In genomic region chr22:23828800-23829680, GRCh38 we compare ENCODE assay signal across 11 cellular contexts. TPM values are rescaled to one million over a fixed set of nuclear protein-coding genes. Genes with fewer than 3 reads are reported as not detected.
A peak's percentile ranks its signal among the peaks of the same experiment; 100 is the strongest.
DNase-seq lines count a peak whose midpoint lies in the region; ATAC-seq and TF ChIP-seq lines count a peak whose summit lies in the region.
"Had no signal": no experiment of that assay in that cellular context is flagged by ENCODE, and none has a peak within 500 bp of the region (broad histone marks: within the 10 kb centered on the region; RNA-seq: fewer than 3 reads in every experiment).

No MANE protein-coding gene starts in this region.

- BruUV-seq in Panc1 (replicated peaks; lab: Mats Ljungman, UMichigan): TSS peak; percentile 41

- H3K9me3 Mint-ChIP-seq in activated T-cell treated with anti-CD3 and anti-CD28 coated beads, Interleukin-2, amount 50 U/mL, for 72 hours: no peaks in the 10 kb centered on the region
- H3K9me3 Mint-ChIP-seq: nephron progenitor cell had no signal

- peaks cover 12% of the 10 kb centered on the region for H4K20me1 ChIP-seq in osteoblast (ENCODE audit: insufficient read depth, low read length)

- H3K4me3 Mint-ChIP-seq in activated T-cell treated with anti-CD3 and anti-CD28 coated beads, Interleukin-2, amount 50 U/mL, for 72 hours: no peak overlapping the region
- H3K4me3 Mint-ChIP-seq: nephron progenitor cell had no signal

- ATAC-seq in Panc1 (no peak), Right ventricle myocardium superior (ENCODE audit: poor library complexity) (peak; percentile 75)
- no peak for ATAC-seq in activated T-cell treated with anti-CD3 and anti-CD28 coated beads, Interleukin-2, amount 50 U/mL, for 72 hours (replicated peaks in 1 of 2)

- in situ Hi-C loops in Panc1 (cut with HindIII; ENCODE audit: low pct_unique_long_range_greater_than_20kb, low sequenced_read_pairs): no loop called here

- no peaks in the 10 kb centered on the region for H3K27me3 Mint-ChIP-seq in activated T-cell treated with anti-CD3 and anti-CD28 coated beads, Interleukin-2, amount 50 U/mL, for 72 hours (ENCODE audit: low read depth)

- TF ChIP-seq CTCF in Panc1 (IDR thresholded peaks at IDR 0.05) (no peak), osteoblast (IDR thresholded peaks at IDR 0.05; ENCODE audit: extremely low read depth, low read depth, low read length) (no peak)

- no peaks in the 10 kb centered on the region for H3K4me1 Mint-ChIP-seq in activated T-cell treated with anti-CD3 and anti-CD28 coated beads, Interleukin-2, amount 50 U/mL, for 72 hours (ENCODE audit: low read depth)

- CTCF ChIA-PET in Panc1 (lab: Charles Lee): no interaction called here

- peaks cover 0 to 6% of the 10 kb centered on the region in 2 donors for H3K36me3 Mint-ChIP-seq in activated T-cell treated with anti-CD3 and anti-CD28 coated beads, Interleukin-2, amount 50 U/mL, for 72 hours (ENCODE audit: insufficient read depth in 2 of 2)

- H3K27ac ChIP-seq in Panc1 (ENCODE audit: low read length): no peak overlapping the region
- H3K27ac ChIP-seq in osteoblast (ENCODE audit: low read depth, low read length): peak overlapping the region; percentile 59
- H3K27ac ChIP-seq: tibial artery had no signal

- H3K4me1 ChIP-seq in Panc1 (ENCODE audit: control insufficient read depth, insufficient read depth, low read length) (no peaks in the 10 kb centered on the region), osteoblast (ENCODE audit: insufficient read depth, low read length) (peaks cover 28% of the 10 kb centered on the region)

- no peaks in the 10 kb centered on the region for H3K9me3 ChIP-seq in Panc1 (ENCODE audit: control insufficient read depth, insufficient read depth, low read depth, low read length)
- H3K9me3 ChIP-seq in osteoblast (ENCODE audit: low read depth, low read length): no peaks in the 10 kb centered on the region
- H3K9me3 ChIP-seq: tibial artery had no signal

- H3K79me2 ChIP-seq in osteoblast (ENCODE audit: insufficient read depth, low read length): peaks cover 35% of the 10 kb centered on the region

- intact Hi-C loops in Panc1 (cut with micrococcal nuclease; ENCODE audit: unreplicated experiment): no loop called here
- intact Hi-C loops in Right ventricle myocardium superior (cut with DNase I): no loop called here

- H3K36me3 ChIP-seq in Panc1 (ENCODE audit: control insufficient read depth, insufficient read depth, low read length) (no peaks in the 10 kb centered on the region), osteoblast (ENCODE audit: insufficient read depth, low read length) (peaks cover 49% of the 10 kb centered on the region)

- POLR2A ChIA-PET in Panc1 (lab: Charles Lee): no interaction called here

- H3K27me3 ChIP-seq in Panc1 (ENCODE audit: control insufficient read depth, insufficient read depth, low read length) (no peaks in the 10 kb centered on the region), osteoblast (ENCODE audit: insufficient read depth, low read length) (no peaks in the 10 kb centered on the region)
- H3K27me3 ChIP-seq: tibial artery had no signal

- H3K4me2 ChIP-seq in osteoblast (ENCODE audit: insufficient read depth, low read length): no peak overlapping the region

- H3K27ac Mint-ChIP-seq in activated T-cell treated with anti-CD3 and anti-CD28 coated beads, Interleukin-2, amount 50 U/mL, for 72 hours: no peak overlapping the region

- no peak overlapping the region for H2AFZ ChIP-seq in osteoblast (ENCODE audit: low read length)

- H3K4me3 ChIP-seq in Panc1 (ENCODE audit: low read depth in 2 of 2, low read length in 2 of 2) (no peak overlapping the region), osteoblast (ENCODE audit: insufficient read depth, low read length) (no peak overlapping the region)
- H3K4me3 ChIP-seq: tibial artery had no signal

- DNase-seq in D341Med (ENCODE audit: low spot score): peak; percentile 16
- no peak for DNase-seq in Panc1 (ENCODE audit: low read depth, low spot score)
- peak; percentile 71 for DNase-seq in Right ventricle myocardium superior
- no peak for DNase-seq in osteoblast (ENCODE audit: insufficient read length, low spot score, missing footprints)
- DNase-seq in mesenteric fat pad (ENCODE audit: low spot score): no peak
- DNase-seq in activated T-cell treated with anti-CD3 and anti-CD28 coated beads, Interleukin-2, amount 50 U/mL, for 72 hours: no peak
- DNase-seq in NCI-H1105 (lab: John Stamatoyannopoulos, UW): no peak
- DNase-seq: Kasumi-1, NCI-H2081 treated with DMSO at 0.1 percent for 48 hours, nephron progenitor cell, tibial artery had no signal

RNA-seq across cellular contexts. Expression of gene DERL3, which starts 9.8 kb away (rescaled TPM):
- total RNA-seq in Panc1 (2021; ENCODE audit: unreplicated experiment): 1.0 TPM
- polyA plus RNA-seq in Panc1 (2012; ENCODE audit: insufficient read length): 0.73 TPM
- 2.8 TPM for total RNA-seq in Right ventricle myocardium superior
- 0.36 and 0.59 TPM in 2 replicates for total RNA-seq in osteoblast
- total RNA-seq in mesenteric fat pad: 1.4 TPM
- total RNA-seq in activated T-cell treated with anti-CD3 and anti-CD28 coated beads, Interleukin-2, amount 50 U/mL, for 72 hours: 1 to 10 TPM; 2.6 to 5.2 TPM

RNA-seq across cellular contexts. Expression of gene SLC2A11, which starts 28.6 kb away (rescaled TPM):
- total RNA-seq in Panc1 (2021; ENCODE audit: unreplicated experiment) (33.8 TPM), Right ventricle myocardium superior (19.8 TPM), osteoblast (14.1 and 20.9 TPM in 2 replicates), mesenteric fat pad (8.4 TPM)
- polyA plus RNA-seq in Panc1 (2012; ENCODE audit: insufficient read length): 41.6 TPM
- total RNA-seq in activated T-cell treated with anti-CD3 and anti-CD28 coated beads, Interleukin-2, amount 50 U/mL, for 72 hours: 10 to 100 TPM in 1 of 2 donors, 1 to 10 TPM in 1; 10.0 to 11.1 TPM

RNA-seq across cellular contexts. Expression of gene SMARCB1, which starts 42.3 kb away (rescaled TPM):
- total RNA-seq in Panc1 (2021; ENCODE audit: unreplicated experiment) (70.2 TPM), Right ventricle myocardium superior (46.6 TPM), osteoblast (49.2 and 51.3 TPM in 2 replicates), mesenteric fat pad (70.7 TPM)
- polyA plus RNA-seq in Panc1 (2012; ENCODE audit: insufficient read length): 150 TPM
- 10 to 100 TPM; 67.4 to 83.0 TPM for total RNA-seq in activated T-cell treated with anti-CD3 and anti-CD28 coated beads, Interleukin-2, amount 50 U/mL, for 72 hours

RNA-seq across cellular contexts. Expression of gene MMP11, which starts 56.4 kb away (rescaled TPM):
- total RNA-seq in Panc1 (2021; ENCODE audit: unreplicated experiment) (3.0 TPM), Right ventricle myocardium superior (25.3 TPM), osteoblast (23.5 and 41.3 TPM in 2 replicates), mesenteric fat pad (5.7 TPM)
- 6.2 TPM for polyA plus RNA-seq in Panc1 (2012; ENCODE audit: insufficient read length)
- total RNA-seq in activated T-cell treated with anti-CD3 and anti-CD28 coated beads, Interleukin-2, amount 50 U/mL, for 72 hours: under 1 TPM; 0.46 to 0.56 TPM

Comparison
In these comparisons a context has a peak if more than half of its experiments do, and no peak if none do; other contexts are left out.
1. DNase-seq: peak in D341Med (single experiment) and Right ventricle myocardium superior (single experiment); none in Panc1 (single experiment), osteoblast (single experiment), mesenteric fat pad (single experiment), activated T-cell treated with anti-CD3 and anti-CD28 coated beads, Interleukin-2, amount 50 U/mL, for 72 hours (0 of 2) and NCI-H1105 (single experiment).